Comparison of ENCODE assay signal across 1 cellular context in the genomic region with DNA sequence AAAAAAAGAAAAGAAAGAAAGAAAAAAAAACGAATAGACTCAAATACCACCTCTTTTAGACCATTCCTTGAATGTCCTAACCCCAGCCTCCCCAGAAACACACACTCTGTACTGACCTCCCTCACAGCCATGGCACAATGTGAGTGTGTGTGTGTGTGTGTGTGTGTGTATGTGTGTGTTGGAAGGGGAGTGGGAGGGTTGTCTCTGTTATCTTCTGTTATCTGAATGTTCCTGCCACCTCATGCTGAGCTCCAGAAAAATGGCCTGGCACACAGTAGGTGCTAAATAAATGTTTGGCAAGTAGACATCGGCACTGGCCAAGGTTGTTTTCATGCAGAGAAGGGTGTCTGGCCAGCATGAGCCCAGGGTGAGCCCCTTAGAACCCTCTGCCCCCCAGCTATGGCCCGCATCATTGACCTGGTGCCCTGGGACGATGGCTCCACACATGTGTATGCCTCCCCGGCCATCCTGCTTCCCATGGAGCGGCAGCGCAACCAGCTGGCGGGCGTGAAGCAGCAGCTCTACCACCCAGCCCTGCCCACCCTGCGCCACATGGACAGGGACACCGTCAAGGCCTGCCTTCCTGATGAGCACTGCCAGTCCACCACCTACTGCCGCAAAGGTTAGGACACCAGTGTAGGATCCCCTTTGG.
TF ChIP-seq lines count a peak whose summit lies in the region.

No MANE protein-coding gene starts in this region.

TF ChIP-seq in HCT116, 20 proteins besides CTCF, POLR2A, EP300 and RAD21 (continued from another document):
- no peak for TF ChIP-seq EZH2 (IDR thresholded peaks at IDR 0.05)
- TF ChIP-seq, protein P1, sequence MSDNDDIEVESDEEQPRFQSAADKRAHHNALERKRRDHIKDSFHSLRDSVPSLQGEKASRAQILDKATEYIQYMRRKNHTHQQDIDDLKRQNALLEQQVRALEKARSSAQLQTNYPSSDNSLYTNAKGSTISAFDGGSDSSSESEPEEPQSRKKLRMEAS (IDR thresholded peaks at IDR 0.05), result no peak
- TF ChIP-seq TCF7L2 (IDR thresholded peaks at IDR 0.05; ENCODE audit: borderline replicate concordance, extremely low read depth, insufficient read depth, insufficient read length), result no peak
- TF ChIP-seq, protein P2, sequence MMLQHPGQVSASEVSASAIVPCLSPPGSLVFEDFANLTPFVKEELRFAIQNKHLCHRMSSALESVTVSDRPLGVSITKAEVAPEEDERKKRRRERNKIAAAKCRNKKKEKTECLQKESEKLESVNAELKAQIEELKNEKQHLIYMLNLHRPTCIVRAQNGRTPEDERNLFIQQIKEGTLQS (IDR thresholded peaks at IDR 0.05), result no peak
- no peak for TF ChIP-seq ZNF274 (IDR thresholded peaks at IDR 0.05; ENCODE audit: low read depth, low read length)
- no peak for TF ChIP-seq SP1 (IDR thresholded peaks at IDR 0.05; ENCODE audit: low read depth)
- no peak for TF ChIP-seq ELF1 (IDR thresholded peaks at IDR 0.05; ENCODE audit: borderline replicate concordance, low read depth)
- no peak for TF ChIP-seq EZH2phosphoT487 (IDR thresholded peaks at IDR 0.05; ENCODE audit: borderline replicate concordance)
- TF ChIP-seq, protein P3, sequence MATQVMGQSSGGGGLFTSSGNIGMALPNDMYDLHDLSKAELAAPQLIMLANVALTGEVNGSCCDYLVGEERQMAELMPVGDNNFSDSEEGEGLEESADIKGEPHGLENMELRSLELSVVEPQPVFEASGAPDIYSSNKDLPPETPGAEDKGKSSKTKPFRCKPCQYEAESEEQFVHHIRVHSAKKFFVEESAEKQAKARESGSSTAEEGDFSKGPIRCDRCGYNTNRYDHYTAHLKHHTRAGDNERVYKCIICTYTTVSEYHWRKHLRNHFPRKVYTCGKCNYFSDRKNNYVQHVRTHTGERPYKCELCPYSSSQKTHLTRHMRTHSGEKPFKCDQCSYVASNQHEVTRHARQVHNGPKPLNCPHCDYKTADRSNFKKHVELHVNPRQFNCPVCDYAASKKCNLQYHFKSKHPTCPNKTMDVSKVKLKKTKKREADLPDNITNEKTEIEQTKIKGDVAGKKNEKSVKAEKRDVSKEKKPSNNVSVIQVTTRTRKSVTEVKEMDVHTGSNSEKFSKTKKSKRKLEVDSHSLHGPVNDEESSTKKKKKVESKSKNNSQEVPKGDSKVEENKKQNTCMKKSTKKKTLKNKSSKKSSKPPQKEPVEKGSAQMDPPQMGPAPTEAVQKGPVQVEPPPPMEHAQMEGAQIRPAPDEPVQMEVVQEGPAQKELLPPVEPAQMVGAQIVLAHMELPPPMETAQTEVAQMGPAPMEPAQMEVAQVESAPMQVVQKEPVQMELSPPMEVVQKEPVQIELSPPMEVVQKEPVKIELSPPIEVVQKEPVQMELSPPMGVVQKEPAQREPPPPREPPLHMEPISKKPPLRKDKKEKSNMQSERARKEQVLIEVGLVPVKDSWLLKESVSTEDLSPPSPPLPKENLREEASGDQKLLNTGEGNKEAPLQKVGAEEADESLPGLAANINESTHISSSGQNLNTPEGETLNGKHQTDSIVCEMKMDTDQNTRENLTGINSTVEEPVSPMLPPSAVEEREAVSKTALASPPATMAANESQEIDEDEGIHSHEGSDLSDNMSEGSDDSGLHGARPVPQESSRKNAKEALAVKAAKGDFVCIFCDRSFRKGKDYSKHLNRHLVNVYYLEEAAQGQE (IDR thresholded peaks at IDR 0.05; ENCODE audit: low read depth), result no peak
- TF ChIP-seq CBX3 (IDR thresholded peaks at IDR 0.05; ENCODE audit: low read depth), result no peak
- TF ChIP-seq YY1 (IDR thresholded peaks at IDR 0.05; ENCODE audit: extremely low read depth, insufficient replicate concordance, low read depth, low read length), result no peak
- TF ChIP-seq JUND (IDR thresholded peaks at IDR 0.05), result no peak
